In the genomic region with DNA sequence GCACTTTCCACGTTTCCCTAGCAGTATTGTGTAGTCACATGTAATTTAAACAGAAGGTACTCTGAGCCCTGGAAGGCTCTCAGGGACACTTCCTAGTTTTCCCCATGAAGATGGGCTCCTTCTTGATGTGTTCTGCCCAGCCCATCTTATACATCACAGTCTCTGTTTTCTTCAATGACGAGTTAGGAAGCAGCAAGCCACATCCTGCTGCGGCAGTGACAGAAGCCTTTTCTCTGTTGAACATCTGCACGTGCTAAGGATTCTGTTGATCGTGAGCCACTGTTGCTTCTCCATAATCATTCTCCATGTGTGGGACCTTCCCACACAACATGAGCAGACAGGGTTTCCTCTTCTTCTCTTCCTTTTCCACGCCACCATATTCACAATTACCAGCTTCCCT, we compare ENCODE assay signal across 1 cellular context.
TF ChIP-seq lines count a peak whose summit lies in the region.

No MANE protein-coding gene starts in this region.

TF ChIP-seq in GM23338, 12 proteins besides CTCF, POLR2A, EP300 and RAD21:
- TF ChIP-seq, protein P1, sequence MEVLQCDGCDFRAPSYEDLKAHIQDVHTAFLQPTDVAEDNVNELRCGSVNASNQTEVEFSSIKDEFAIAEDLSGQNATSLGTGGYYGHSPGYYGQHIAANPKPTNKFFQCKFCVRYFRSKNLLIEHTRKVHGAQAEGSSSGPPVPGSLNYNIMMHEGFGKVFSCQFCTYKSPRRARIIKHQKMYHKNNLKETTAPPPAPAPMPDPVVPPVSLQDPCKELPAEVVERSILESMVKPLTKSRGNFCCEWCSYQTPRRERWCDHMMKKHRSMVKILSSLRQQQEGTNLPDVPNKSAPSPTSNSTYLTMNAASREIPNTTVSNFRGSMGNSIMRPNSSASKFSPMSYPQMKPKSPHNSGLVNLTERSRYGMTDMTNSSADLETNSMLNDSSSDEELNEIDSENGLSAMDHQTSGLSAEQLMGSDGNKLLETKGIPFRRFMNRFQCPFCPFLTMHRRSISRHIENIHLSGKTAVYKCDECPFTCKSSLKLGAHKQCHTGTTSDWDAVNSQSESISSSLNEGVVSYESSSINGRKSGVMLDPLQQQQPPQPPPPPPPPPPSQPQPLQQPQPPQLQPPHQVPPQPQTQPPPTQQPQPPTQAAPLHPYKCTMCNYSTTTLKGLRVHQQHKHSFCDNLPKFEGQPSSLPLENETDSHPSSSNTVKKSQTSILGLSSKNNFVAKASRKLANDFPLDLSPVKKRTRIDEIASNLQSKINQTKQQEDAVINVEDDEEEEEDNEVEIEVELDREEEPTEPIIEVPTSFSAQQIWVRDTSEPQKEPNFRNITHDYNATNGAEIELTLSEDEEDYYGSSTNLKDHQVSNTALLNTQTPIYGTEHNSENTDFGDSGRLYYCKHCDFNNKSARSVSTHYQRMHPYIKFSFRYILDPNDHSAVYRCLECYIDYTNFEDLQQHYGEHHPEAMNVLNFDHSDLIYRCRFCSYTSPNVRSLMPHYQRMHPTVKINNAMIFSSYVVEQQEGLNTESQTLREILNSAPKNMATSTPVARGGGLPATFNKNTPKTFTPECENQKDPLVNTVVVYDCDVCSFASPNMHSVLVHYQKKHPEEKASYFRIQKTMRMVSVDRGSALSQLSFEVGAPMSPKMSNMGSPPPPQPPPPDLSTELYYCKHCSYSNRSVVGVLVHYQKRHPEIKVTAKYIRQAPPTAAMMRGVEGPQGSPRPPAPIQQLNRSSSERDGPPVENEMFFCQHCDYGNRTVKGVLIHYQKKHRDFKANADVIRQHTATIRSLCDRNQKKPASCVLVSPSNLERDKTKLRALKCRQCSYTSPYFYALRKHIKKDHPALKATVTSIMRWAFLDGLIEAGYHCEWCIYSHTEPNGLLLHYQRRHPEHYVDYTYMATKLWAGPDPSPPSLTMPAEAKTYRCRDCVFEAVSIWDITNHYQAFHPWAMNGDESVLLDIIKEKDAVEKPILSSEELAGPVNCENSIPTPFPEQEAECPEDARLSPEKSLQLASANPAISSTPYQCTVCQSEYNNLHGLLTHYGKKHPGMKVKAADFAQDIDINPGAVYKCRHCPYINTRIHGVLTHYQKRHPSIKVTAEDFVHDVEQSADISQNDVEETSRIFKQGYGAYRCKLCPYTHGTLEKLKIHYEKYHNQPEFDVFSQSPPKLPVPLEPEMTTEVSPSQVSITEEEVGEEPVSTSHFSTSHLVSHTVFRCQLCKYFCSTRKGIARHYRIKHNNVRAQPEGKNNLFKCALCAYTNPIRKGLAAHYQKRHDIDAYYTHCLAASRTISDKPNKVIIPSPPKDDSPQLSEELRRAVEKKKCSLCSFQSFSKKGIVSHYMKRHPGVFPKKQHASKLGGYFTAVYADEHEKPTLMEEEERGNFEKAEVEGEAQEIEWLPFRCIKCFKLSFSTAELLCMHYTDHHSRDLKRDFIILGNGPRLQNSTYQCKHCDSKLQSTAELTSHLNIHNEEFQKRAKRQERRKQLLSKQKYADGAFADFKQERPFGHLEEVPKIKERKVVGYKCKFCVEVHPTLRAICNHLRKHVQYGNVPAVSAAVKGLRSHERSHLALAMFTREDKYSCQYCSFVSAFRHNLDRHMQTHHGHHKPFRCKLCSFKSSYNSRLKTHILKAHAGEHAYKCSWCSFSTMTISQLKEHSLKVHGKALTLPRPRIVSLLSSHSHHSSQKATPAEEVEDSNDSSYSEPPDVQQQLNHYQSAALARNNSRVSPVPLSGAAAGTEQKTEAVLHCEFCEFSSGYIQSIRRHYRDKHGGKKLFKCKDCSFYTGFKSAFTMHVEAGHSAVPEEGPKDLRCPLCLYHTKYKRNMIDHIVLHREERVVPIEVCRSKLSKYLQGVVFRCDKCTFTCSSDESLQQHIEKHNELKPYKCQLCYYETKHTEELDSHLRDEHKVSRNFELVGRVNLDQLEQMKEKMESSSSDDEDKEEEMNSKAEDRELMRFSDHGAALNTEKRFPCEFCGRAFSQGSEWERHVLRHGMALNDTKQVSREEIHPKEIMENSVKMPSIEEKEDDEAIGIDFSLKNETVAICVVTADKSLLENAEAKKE (CRISPR knock-in tag; IDR thresholded peaks at IDR 0.05) = no peak
- no peak for TF ChIP-seq STAT1 (IDR thresholded peaks at IDR 0.05; ENCODE audit: unreplicated experiment)
- TF ChIP-seq JUNB (IDR thresholded peaks at IDR 0.05; ENCODE audit: unreplicated experiment) = no peak
- TF ChIP-seq CREB1 (CRISPR knock-in tag; IDR thresholded peaks at IDR 0.05; ENCODE audit: low read depth) = no peak
- TF ChIP-seq EZH2phosphoT487 (IDR thresholded peaks at IDR 0.05; ENCODE audit: unreplicated experiment) = no peak
- TF ChIP-seq, protein P2, sequence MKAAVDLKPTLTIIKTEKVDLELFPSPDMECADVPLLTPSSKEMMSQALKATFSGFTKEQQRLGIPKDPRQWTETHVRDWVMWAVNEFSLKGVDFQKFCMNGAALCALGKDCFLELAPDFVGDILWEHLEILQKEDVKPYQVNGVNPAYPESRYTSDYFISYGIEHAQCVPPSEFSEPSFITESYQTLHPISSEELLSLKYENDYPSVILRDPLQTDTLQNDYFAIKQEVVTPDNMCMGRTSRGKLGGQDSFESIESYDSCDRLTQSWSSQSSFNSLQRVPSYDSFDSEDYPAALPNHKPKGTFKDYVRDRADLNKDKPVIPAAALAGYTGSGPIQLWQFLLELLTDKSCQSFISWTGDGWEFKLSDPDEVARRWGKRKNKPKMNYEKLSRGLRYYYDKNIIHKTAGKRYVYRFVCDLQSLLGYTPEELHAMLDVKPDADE (IDR thresholded peaks at IDR 0.05) = no peak
- TF ChIP-seq ZNF114 (CRISPR knock-in tag; IDR thresholded peaks at IDR 0.05) = no peak
- TF ChIP-seq, protein P3, sequence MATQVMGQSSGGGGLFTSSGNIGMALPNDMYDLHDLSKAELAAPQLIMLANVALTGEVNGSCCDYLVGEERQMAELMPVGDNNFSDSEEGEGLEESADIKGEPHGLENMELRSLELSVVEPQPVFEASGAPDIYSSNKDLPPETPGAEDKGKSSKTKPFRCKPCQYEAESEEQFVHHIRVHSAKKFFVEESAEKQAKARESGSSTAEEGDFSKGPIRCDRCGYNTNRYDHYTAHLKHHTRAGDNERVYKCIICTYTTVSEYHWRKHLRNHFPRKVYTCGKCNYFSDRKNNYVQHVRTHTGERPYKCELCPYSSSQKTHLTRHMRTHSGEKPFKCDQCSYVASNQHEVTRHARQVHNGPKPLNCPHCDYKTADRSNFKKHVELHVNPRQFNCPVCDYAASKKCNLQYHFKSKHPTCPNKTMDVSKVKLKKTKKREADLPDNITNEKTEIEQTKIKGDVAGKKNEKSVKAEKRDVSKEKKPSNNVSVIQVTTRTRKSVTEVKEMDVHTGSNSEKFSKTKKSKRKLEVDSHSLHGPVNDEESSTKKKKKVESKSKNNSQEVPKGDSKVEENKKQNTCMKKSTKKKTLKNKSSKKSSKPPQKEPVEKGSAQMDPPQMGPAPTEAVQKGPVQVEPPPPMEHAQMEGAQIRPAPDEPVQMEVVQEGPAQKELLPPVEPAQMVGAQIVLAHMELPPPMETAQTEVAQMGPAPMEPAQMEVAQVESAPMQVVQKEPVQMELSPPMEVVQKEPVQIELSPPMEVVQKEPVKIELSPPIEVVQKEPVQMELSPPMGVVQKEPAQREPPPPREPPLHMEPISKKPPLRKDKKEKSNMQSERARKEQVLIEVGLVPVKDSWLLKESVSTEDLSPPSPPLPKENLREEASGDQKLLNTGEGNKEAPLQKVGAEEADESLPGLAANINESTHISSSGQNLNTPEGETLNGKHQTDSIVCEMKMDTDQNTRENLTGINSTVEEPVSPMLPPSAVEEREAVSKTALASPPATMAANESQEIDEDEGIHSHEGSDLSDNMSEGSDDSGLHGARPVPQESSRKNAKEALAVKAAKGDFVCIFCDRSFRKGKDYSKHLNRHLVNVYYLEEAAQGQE (IDR thresholded peaks at IDR 0.05; ENCODE audit: unreplicated experiment) = no peak
- TF ChIP-seq EZH2 (IDR thresholded peaks at IDR 0.05; ENCODE audit: low read depth, unreplicated experiment) = no peak
- no peak for TF ChIP-seq POLR2AphosphoS5 (IDR thresholded peaks at IDR 0.05; ENCODE audit: low read depth)
- no peak for TF ChIP-seq ZNF331 (CRISPR knock-in tag; IDR thresholded peaks at IDR 0.05; ENCODE audit: low read depth)
- no peak for TF ChIP-seq NANOG (IDR thresholded peaks at IDR 0.05; ENCODE audit: borderline replicate concordance)
TF ChIP-seq in GM23338: peak in this region for 0.
